ENCODE assay signal across 23 cellular contexts in the genomic region with DNA sequence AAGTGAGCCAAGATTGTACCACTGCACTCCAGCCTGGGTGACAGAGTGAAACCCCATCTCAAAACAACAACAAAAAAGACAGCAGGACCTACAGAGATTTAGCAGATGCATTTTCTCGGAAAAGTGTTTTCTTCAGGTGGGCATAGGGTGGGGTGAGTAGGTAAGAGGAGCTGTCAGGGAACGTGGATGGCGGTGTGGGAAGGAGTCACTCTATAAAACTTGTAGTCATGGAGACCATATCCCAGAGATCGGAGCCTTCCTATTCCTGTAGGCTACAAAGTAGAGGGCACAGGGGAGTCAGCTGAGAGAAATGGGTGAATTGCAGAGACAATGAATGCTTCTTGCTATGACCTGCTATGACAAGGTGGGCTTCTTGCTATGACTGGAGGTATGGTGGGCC.
A peak's percentile ranks its signal among the peaks of the same experiment; 100 is the strongest.
DNase-seq lines count a peak whose midpoint lies in the region; FAIRE-seq and TF ChIP-seq lines count a peak whose summit lies in the region.
"Had no signal": no experiment of that assay in that cellular context is flagged by ENCODE, and none has a peak within 500 bp of the region (broad histone marks: within the 10 kb centered on the region; RNA-seq: fewer than 3 reads in every experiment).

No MANE protein-coding gene starts in this region.

- peak; percentile 58 for FAIRE-seq in HTR-8/SVneo (lab: Jason Lieb, UNC)
- FAIRE-seq: A549, D721Med, GM12878, GM12892, GM18507, GM19239 had no signal

- TF ChIP-seq POLR2A in vagina (IDR thresholded peaks at IDR 0.05) = no peak

- H3K9me3 Mint-ChIP-seq in mesothelial cell of epicardium = peaks cover 77% of the 10 kb centered on the region

- intact Hi-C loops in vagina (cut with DNase I) = no loop called here

- H3K36me3 ChIP-seq in vagina = no peaks in the 10 kb centered on the region
- H3K36me3 ChIP-seq: BLaER1 treated with 17β-estradiol and CSF1 and Interleukin-3, amounts not matched to agents 10 nM and 100 nM had no signal

- no peak overlapping the region for H3K4me3 ChIP-seq in vagina
- H3K4me3 ChIP-seq: A549; BLaER1 treated with 17β-estradiol and CSF1 and Interleukin-3, amounts not matched to agents 10 nM and 100 nM; GM12878 had no signal

- H3K27ac Mint-ChIP-seq in mesothelial cell of epicardium = no peak overlapping the region
- H3K27ac Mint-ChIP-seq: B cell; CD4-positive, alpha-beta T cell; CD8-positive, alpha-beta T cell had no signal

- DNase-seq in HTR-8/SVneo (ENCODE audit: insufficient read length, low spot score) (no peak), islet precursor cell (peak; percentile 28), vagina (ENCODE audit: extremely low spot score in 2 of 2) (peak; percentile 43 to 64), SHP77 (lab: John Stamatoyannopoulos, UW) (no peak), mesothelial cell of epicardium (ENCODE audit: low spot score in 2 of 2, unreplicated experiment in 2 of 2) (no peak)
- DNase-seq: AML-193; Caco-2; Calu3; CD4-positive, alpha-beta T cell; CD8-positive, alpha-beta T cell; DND-41; EL; GDM1 had no signal

- no peaks in the 10 kb centered on the region for H3K36me3 Mint-ChIP-seq in mesothelial cell of epicardium
- H3K36me3 Mint-ChIP-seq: CD8-positive, alpha-beta T cell had no signal

- no peaks in the 10 kb centered on the region for H3K27me3 Mint-ChIP-seq in mesothelial cell of epicardium (ENCODE audit: low read depth)
- H3K27me3 Mint-ChIP-seq: B cell had no signal

- H3K27ac ChIP-seq in vagina = no peak overlapping the region
- H3K27ac ChIP-seq: 22Rv1; A549; BLaER1 treated with 17β-estradiol and CSF1 and Interleukin-3, amounts not matched to agents 10 nM and 100 nM; C4-2B had no signal

- TF ChIP-seq CTCF in vagina (IDR thresholded peaks at IDR 0.05) (no peak), mesothelial cell of epicardium (IDR thresholded peaks at IDR 0.05; ENCODE audit: unreplicated experiment) (no peak)

- H3K4me1 Mint-ChIP-seq in mesothelial cell of epicardium = no peaks in the 10 kb centered on the region
- H3K4me1 Mint-ChIP-seq: B cell had no signal

- H3K9me3 ChIP-seq in vagina = no peaks in the 10 kb centered on the region

- H3K4me1 ChIP-seq in vagina = no peaks in the 10 kb centered on the region
- H3K4me1 ChIP-seq: A549; BLaER1 treated with 17β-estradiol and CSF1 and Interleukin-3, amounts not matched to agents 10 nM and 100 nM; Caco-2 had no signal

- H3K27me3 ChIP-seq in vagina = no peaks in the 10 kb centered on the region
- H3K27me3 ChIP-seq: BLaER1 treated with 17β-estradiol and CSF1 and Interleukin-3, amounts not matched to agents 10 nM and 100 nM had no signal

- H3K4me3 Mint-ChIP-seq in mesothelial cell of epicardium = no peak overlapping the region
- H3K4me3 Mint-ChIP-seq: B cell; CD4-positive, alpha-beta T cell; CD8-positive, alpha-beta T cell had no signal

Comparison
In these comparisons a context has a peak if more than half of its experiments do, and no peak if none do; other contexts are left out.
1. DNase-seq: peak in islet precursor cell (single experiment) and vagina (2 of 2); none in HTR-8/SVneo (single experiment), SHP77 (0 of 2) and mesothelial cell of epicardium (0 of 2).